In genomic region chr20:23419995-23420901, GRCh38 we compare ENCODE assay signal across 8 cellular contexts. TPM values are rescaled to one million over a fixed set of nuclear protein-coding genes. Genes with fewer than 3 reads are reported as not detected.
DNase-seq lines count a peak whose midpoint lies in the region; ATAC-seq and TF ChIP-seq lines count a peak whose summit lies in the region.

No MANE protein-coding gene starts in this region.

- H3K9me3 ChIP-seq in left lung, result no peaks in the 10 kb centered on the region

- intact Hi-C loops in left lung (cut with DNase I), result loop anchor here in 1 of 2 donors (10.0 kb wide), 1 partner anchor 55 kb away; the partner anchor contains the start of gene GZF1

- H3K27ac ChIP-seq in cingulate gyrus (ENCODE audit: low read depth, low read length), result peak overlapping the region; percentile 86
- peak overlapping the region; percentile 83 to 84 for H3K27ac ChIP-seq in left lung

- no peaks in the 10 kb centered on the region for H3K27me3 ChIP-seq in left lung

- H3K4me1 ChIP-seq in left lung, result peaks cover 9 to 37% of the 10 kb centered on the region in 2 donors

- DNase-seq in AG08396 (ENCODE audit: low spot score) (peak; percentile 76), GM19238 (ENCODE audit: insufficient read length, low spot score) (peak; percentile 29), LoVo (ENCODE audit: low spot score) (peak; percentile 21), left lung (peak; percentile 56 to 87)
- DNase-seq in activated CD4-positive, CD25-positive, alpha-beta regulatory T cell treated with anti-CD3 and anti-CD28 coated beads, Interleukin-2, amount 50 U/mL, for 72 hours, result peak; percentile 58
- DNase-seq in stimulated activated CD4-positive, alpha-beta T cell treated with anti-CD3 and anti-CD28 coated beads, Interleukin-4, amount 100 ng/mL, for 1 hour, result peak; percentile 64

- ATAC-seq in left lung, result peak; percentile 69
- ATAC-seq in GM19452 (IDR thresholded peaks at IDR 0.05; ENCODE audit: unreplicated experiment), result no peak

- H3K4me3 ChIP-seq in left lung, result peak overlapping the region; percentile 83 to 85

- H3K36me3 ChIP-seq in left lung, result no peaks in the 10 kb centered on the region

- no peak for TF ChIP-seq CTCF in left lung (IDR thresholded peaks at IDR 0.05)

RNA-seq across cellular contexts. Expression of gene NAPB, which starts 1.0 kb away (rescaled TPM):
- 10 to 100 TPM in 1 of 2 donors, 1 to 10 TPM in 1; 8.7 to 11.1 TPM for total RNA-seq in left lung

RNA-seq across cellular contexts. Expression of gene CSTL1, which starts 19.2 kb away (rescaled TPM):
- total RNA-seq in left lung, result not detected

RNA-seq across cellular contexts. Expression of gene CST11, which starts 32.4 kb away (rescaled TPM):
- not detected for total RNA-seq in left lung

RNA-seq across cellular contexts. Expression of gene GZF1, which starts 58.3 kb away (rescaled TPM):
- total RNA-seq in left lung, result 10 to 100 TPM; 13.4 to 18.0 TPM

Comparison
In these comparisons a context has a peak if more than half of its experiments do, and no peak if none do; other contexts are left out.
1. DNase-seq: peak in every context shown above with its lines; median percentile 76 in AG08396; 72 in left lung; 64 in stimulated activated CD4-positive, alpha-beta T cell treated with anti-CD3 and anti-CD28 coated beads, Interleukin-4, amount 100 ng/mL, for 1 hour; 58 in activated CD4-positive, CD25-positive, alpha-beta regulatory T cell treated with anti-CD3 and anti-CD28 coated beads, Interleukin-2, amount 50 U/mL, for 72 hours; 29 in GM19238; 21 in LoVo.